In genomic region chr4:84948056-84948455, GRCh38 we compare ENCODE assay signal across 25 cellular contexts. TPM values are rescaled to one million over a fixed set of nuclear protein-coding genes. Genes with fewer than 3 reads are reported as not detected.
A peak's percentile ranks its signal among the peaks of the same experiment; 100 is the strongest.
DNase-seq lines count a peak whose midpoint lies in the region; ATAC-seq and TF ChIP-seq lines count a peak whose summit lies in the region.
"Had no signal": no experiment of that assay in that cellular context is flagged by ENCODE, and none has a peak within 500 bp of the region (broad histone marks: within the 10 kb centered on the region; RNA-seq: fewer than 3 reads in every experiment).

No MANE protein-coding gene starts in this region.

- in situ Hi-C loops in brain microvascular endothelial cell (cut with HindIII; ENCODE audit: low pct_ligation_motif_present, low sequenced_read_pairs): no loop called here

- peaks cover 5% of the 10 kb centered on the region for H3K36me3 ChIP-seq in mesodermal cell (ENCODE audit: control insufficient read depth, insufficient read depth, low read length)
- no peaks in the 10 kb centered on the region for H3K36me3 ChIP-seq in brain microvascular endothelial cell (replicated peaks)
- H3K36me3 ChIP-seq: breast epithelium, HAP-1, pancreas had no signal

- H3K27ac ChIP-seq in mesodermal cell (ENCODE audit: low read depth, low read length, severe bottlenecking) (peak overlapping the region; percentile 10), brain microvascular endothelial cell (no peak overlapping the region)
- H3K27ac ChIP-seq: breast epithelium, pancreas, SJCRH30 had no signal

- 100% methylated on average over 1 of the region's 2 CpGs; no CpG with 5 or more reads in 1 of the 2 experiments for WGBS in mesodermal cell (ENCODE audit: insufficient coverage in 2 of 2), 2 experiments

- TF ChIP-seq CTCF in brain microvascular endothelial cell (IDR thresholded peaks at IDR 0.05; ENCODE audit: low read depth, low read length, missing control alignments): no peak

- no peaks in the 10 kb centered on the region for H3K27me3 ChIP-seq in brain microvascular endothelial cell (replicated peaks)
- H3K27me3 ChIP-seq: breast epithelium, pancreas, SJCRH30 had no signal

- intact Hi-C loops in Right ventricle myocardium superior (cut with DNase I): no loop called here
- intact Hi-C loops in left ventricle myocardium superior (cut with micrococcal nuclease): no loop called here

- peaks cover 7% of the 10 kb centered on the region for H3K4me1 ChIP-seq in mesodermal cell (ENCODE audit: control insufficient read depth, insufficient read depth, low read length, poor library complexity, severe bottlenecking)
- H3K4me1 ChIP-seq: HAP-1, SJCRH30 had no signal

- H3K4me3 ChIP-seq in mesodermal cell (ENCODE audit: extremely low read depth, insufficient read depth, low read length, poor library complexity, severe bottlenecking): no peak overlapping the region
- H3K4me3 ChIP-seq in brain microvascular endothelial cell (ENCODE audit: low read depth, low read length): no peak overlapping the region
- H3K4me3 ChIP-seq: breast epithelium, HAP-1, mucosa of descending colon, pancreas, SJCRH30 had no signal

- H3K9me3 ChIP-seq in mesodermal cell (ENCODE audit: control insufficient read depth, low read length): no peaks in the 10 kb centered on the region
- H3K9me3 ChIP-seq: breast epithelium, HAP-1, mucosa of descending colon, pancreas, SJCRH30 had no signal

- ATAC-seq in Right ventricle myocardium superior (ENCODE audit: poor library complexity): peak; percentile 37
- ATAC-seq in left ventricle myocardium superior: no peak
- no peak for ATAC-seq in GM19324 (IDR thresholded peaks at IDR 0.05; ENCODE audit: low FRiP score, unreplicated experiment)
- no peak for ATAC-seq in GM19351 (IDR thresholded peaks at IDR 0.05; ENCODE audit: unreplicated experiment)
- ATAC-seq: esophagus mucosa, mucosa of descending colon had no signal

- DNase-seq in Right ventricle myocardium superior (no peak), left ventricle myocardium superior (no peak), fibroblast of gingiva (ENCODE audit: low read depth) (peak; percentile 67), brain microvascular endothelial cell (no peak)
- no peak for DNase-seq in activated T-cell treated with anti-CD3 and anti-CD28 coated beads, Interleukin-2, amount 50 U/mL, for 1 hour
- DNase-seq: activated CD4-positive, alpha-beta T cell treated with anti-CD3 and anti-CD28 coated beads, Interleukin-2, amount 50 U/mL, for 1 hour; activated naive CD4-positive, alpha-beta T cell treated with anti-CD3 and anti-CD28 coated beads for 36 hours; amniotic stem cell; cortex of kidney; DMS53; islet precursor cell; mucosa of descending colon; NCI-H1105 treated with DMSO at 0.1 percent for 48 hours; NCI-H1930; NCI-H226; NCI-H748 treated with DMSO at 0.1 percent for 48 hours; pancreas; SJCRH30 had no signal

RNA-seq across cellular contexts. Expression of gene WDFY3, which starts 18.4 kb away (rescaled TPM):
- 34.2 TPM for total RNA-seq in Right ventricle myocardium superior
- 43.8 TPM for total RNA-seq in left ventricle myocardium superior
- polyA plus RNA-seq in mesodermal cell (2013, experiment 1 of 2): 33.5 TPM
- polyA plus RNA-seq in mesodermal cell (2013, experiment 2 of 2): 23.1 TPM
- polyA plus RNA-seq: IgD-negative memory B cell had no signal
